ENCODE assay signal across 28 cellular contexts in the genomic region with DNA sequence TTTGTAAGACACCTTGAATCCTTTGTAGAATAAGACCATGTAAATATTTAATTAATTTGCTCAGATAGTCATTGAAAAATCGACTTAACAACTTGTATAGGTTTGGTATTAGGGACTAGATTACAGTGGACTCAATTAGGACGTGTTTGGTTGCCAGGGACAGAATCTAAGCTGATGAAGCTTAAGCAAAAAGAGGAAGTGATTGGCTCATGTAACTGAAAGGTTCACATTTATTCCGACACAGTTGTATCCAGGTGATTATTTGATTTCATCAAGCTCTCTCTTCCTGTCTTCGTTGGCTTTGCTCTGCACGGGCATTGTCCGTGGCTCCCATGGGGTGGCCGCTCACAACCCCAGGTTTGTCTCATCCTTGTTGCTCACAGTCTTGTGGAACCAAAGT.
"Had no signal": no experiment of that assay in that cellular context is flagged by ENCODE, and none has a peak within 500 bp of the region (broad histone marks: within the 10 kb centered on the region; RNA-seq: fewer than 3 reads in every experiment).

No MANE protein-coding gene starts in this region.

- H3K27me3 ChIP-seq: pancreas, uterus had no signal

- H3K36me3 ChIP-seq: left lung, lower lobe of right lung, pancreas, prostate gland, spleen, suprapubic skin, thoracic aorta, tibial artery, uterus had no signal

- H3K9me3 Mint-ChIP-seq: immature natural killer cell; naive thymus-derived CD8-positive, alpha-beta T cell; nephron; neural crest cell; stimulated activated effector memory CD8-positive, alpha-beta T cell treated with anti-CD3 and anti-CD28 coated beads, Interleukin-12 subunit alpha, Interleukin-12 subunit beta, amount 100 ng/mL, for 72 hours; stimulated activated naive CD8-positive, alpha-beta T cell treated with anti-CD3 and anti-CD28 coated beads, Interleukin-15, Interleukin-2, amounts not matched to agents 100 ng/mL and 50 ng/mL, for 24 hours; type B pancreatic cell had no signal

- DNase-seq: hypothalamus; immature natural killer cell; kidney; left colon; left lung; lower lobe of right lung; mesenchymal stem cell; naive thymus-derived CD8-positive, alpha-beta T cell; pancreas; posterior cingulate gyrus; retina; right cardiac atrium; spleen; stimulated activated CD4-positive, alpha-beta T cell treated with anti-CD3 and anti-CD28 coated beads, Interleukin-4, amount 100 ng/mL, for 24 hours; stimulated activated naive CD4-positive, alpha-beta T cell; tibial artery; uterus had no signal

- H3K4me1 ChIP-seq: left lung, lower lobe of right lung, pancreas, prostate gland, spleen, suprapubic skin, tibial artery, uterus had no signal

- H3K4me3 Mint-ChIP-seq: immature natural killer cell; naive thymus-derived CD8-positive, alpha-beta T cell; nephron; neural crest cell; stimulated activated effector memory CD8-positive, alpha-beta T cell treated with anti-CD3 and anti-CD28 coated beads, Interleukin-12 subunit alpha, Interleukin-12 subunit beta, amount 100 ng/mL, for 72 hours; stimulated activated naive CD8-positive, alpha-beta T cell treated with anti-CD3 and anti-CD28 coated beads, Interleukin-15, Interleukin-2, amounts not matched to agents 100 ng/mL and 50 ng/mL, for 24 hours; type B pancreatic cell had no signal

- H3K36me3 Mint-ChIP-seq: immature natural killer cell; naive thymus-derived CD8-positive, alpha-beta T cell; stimulated activated effector memory CD8-positive, alpha-beta T cell treated with anti-CD3 and anti-CD28 coated beads, Interleukin-12 subunit alpha, Interleukin-12 subunit beta, amount 100 ng/mL, for 72 hours; type B pancreatic cell had no signal

- H3K27me3 Mint-ChIP-seq: type B pancreatic cell had no signal

- ATAC-seq: left colon; left lung; lower lobe of right lung; naive thymus-derived CD8-positive, alpha-beta T cell; pancreas; right cardiac atrium; sciatic nerve; stimulated activated effector memory CD8-positive, alpha-beta T cell treated with anti-CD3 and anti-CD28 coated beads, Interleukin-12 subunit alpha, Interleukin-12 subunit beta, amount 100 ng/mL, for 72 hours had no signal

- FAIRE-seq: islet of Langerhans, kidney, pancreas had no signal

- H3K9me3 ChIP-seq: left lung, lower lobe of right lung, pancreas, prostate gland, spleen, suprapubic skin, thoracic aorta, tibial artery, uterus had no signal

- H3K27ac ChIP-seq: left lung, lower lobe of right lung, pancreas, prostate gland, skin epidermis, spleen, suprapubic skin, thoracic aorta, tibial artery, uterus had no signal

- H3K27ac Mint-ChIP-seq: immature natural killer cell; naive thymus-derived CD8-positive, alpha-beta T cell; nephron; stimulated activated effector memory CD8-positive, alpha-beta T cell treated with anti-CD3 and anti-CD28 coated beads, Interleukin-12 subunit alpha, Interleukin-12 subunit beta, amount 100 ng/mL, for 72 hours; stimulated activated naive CD8-positive, alpha-beta T cell treated with anti-CD3 and anti-CD28 coated beads, Interleukin-15, Interleukin-2, amounts not matched to agents 100 ng/mL and 50 ng/mL, for 24 hours; type B pancreatic cell had no signal

- H3K4me3 ChIP-seq: left lung, lower lobe of right lung, pancreas, prostate gland, skin epidermis, spleen, suprapubic skin, thoracic aorta, tibial artery, uterus had no signal

- H3K4me1 Mint-ChIP-seq: immature natural killer cell; naive thymus-derived CD8-positive, alpha-beta T cell; nephron; neural crest cell; stimulated activated effector memory CD8-positive, alpha-beta T cell treated with anti-CD3 and anti-CD28 coated beads, Interleukin-12 subunit alpha, Interleukin-12 subunit beta, amount 100 ng/mL, for 72 hours had no signal
